8 cellular contexts compared by ENCODE assay signal in genomic region chr14:49879683-49880204, GRCh38. TPM values are rescaled to one million over a fixed set of nuclear protein-coding genes. Genes with fewer than 3 reads are reported as not detected.
DNase-seq lines count a peak whose midpoint lies in the region; ATAC-seq, FAIRE-seq and TF ChIP-seq lines count a peak whose summit lies in the region.

No MANE protein-coding gene starts in this region.

- H3K79me2 ChIP-seq in H1 (ENCODE audit: control insufficient read depth in 1 of 2, insufficient read depth in 2 of 2, low read length in 2 of 2) = no peaks in the 10 kb centered on the region

- DNase-seq in A673 (ENCODE audit: low spot score) (peak; percentile 79), GM12892 (ENCODE audit: insufficient read length) (no peak), NCI-H2196 (lab: John Stamatoyannopoulos, UW; ENCODE audit: unreplicated experiment) (peak; percentile 19), H1 (ENCODE audit: low read depth in 1 of 2, low spot score in 2 of 2) (peak; percentile 61 to 67), occipital lobe (lab: John Stamatoyannopoulos, UW) (no peak)
- peak; percentile 34 for DNase-seq in activated CD4-positive, alpha-beta T cell treated with anti-CD3 and anti-CD28 coated beads for 1 hour
- DNase-seq in natural killer cell treated with Interleukin-12 subunit alpha and Interleukin-12 subunit beta and Interleukin-15 and Interleukin-18, amount 100 ng/mL, for 72 hours (ENCODE audit: low spot score) = no peak

- H2BK15ac ChIP-seq in H1 (ENCODE audit: low read length) = no peak overlapping the region

- H3K36me3 ChIP-seq in A673 (ENCODE audit: insufficient read depth, low read length, poor library complexity, severe bottlenecking) (no peaks in the 10 kb centered on the region), H1 (ENCODE audit: control insufficient read depth in 2 of 4, insufficient read depth in 4 of 4, low read length in 3 of 4) (no peaks in the 10 kb centered on the region)

- ATAC-seq in HG02870 (IDR thresholded peaks at IDR 0.05; ENCODE audit: unreplicated experiment) = peak; percentile 78
- peak; percentile 83 to 90 for ATAC-seq in natural killer cell treated with Interleukin-12 subunit alpha and Interleukin-12 subunit beta and Interleukin-15 and Interleukin-18, amount 100 ng/mL, for 72 hours

- no peak overlapping the region for H2BK12ac ChIP-seq in H1 (ENCODE audit: low read depth, low read length)

- intact Hi-C loops in A673 (cut with micrococcal nuclease; ENCODE audit: unreplicated experiment) = no loop called here

- H3K4me1 ChIP-seq in A673 (ENCODE audit: insufficient read depth, low read length, poor library complexity, severe bottlenecking) = peaks cover 20% of the 10 kb centered on the region
- peaks cover 2 to 8% (median 7%) of the 10 kb centered on the region in 4 experiments; a peak in 5 of 7 replicates for H3K4me1 ChIP-seq in H1 (replicated peaks in 1 of 4; ENCODE audit: control insufficient read depth in 3 of 4, insufficient read depth in 4 of 4, low read length in 3 of 4)

- H3K4ac ChIP-seq in H1 (replicated peaks; ENCODE audit: insufficient read length, low read depth, low read length) = no peak overlapping the region

- H3K9me3 ChIP-seq in A673 (ENCODE audit: low read depth, low read length, poor library complexity, severe bottlenecking) (no peaks in the 10 kb centered on the region), H1 (ENCODE audit: insufficient read depth in 2 of 2, low read depth in 1 of 2, low read length in 1 of 2) (no peaks in the 10 kb centered on the region)

- WGBS in H1 (ENCODE audit: extremely low coverage in 1 of 2, insufficient coverage in 1 of 2, insufficient read length in 1 of 2, insufficient replicate concordance in 2 of 2, low coverage in 1 of 2, low lambda C conversion rate in 2 of 2, missing lambda C conversion rate in 1 of 2), 2 experiments = 80% methylated on average over 8 of the region's 8 CpGs; no CpG with 5 or more reads in 1 of the 2 experiments

- H3K27ac ChIP-seq in A673 (ENCODE audit: low read depth, low read length, poor library complexity, severe bottlenecking) = no peak overlapping the region
- H3K27ac ChIP-seq in H1 (ENCODE audit: low read depth, low read length) = no peak overlapping the region

- H2AFZ ChIP-seq in H1 (ENCODE audit: low read length) = no peak overlapping the region

- POLR2A ChIA-PET in A673 (lab: Charles Lee; ENCODE audit: low non-redundant PET) (no interaction called here), H1 (lab: Charles Lee; ENCODE audit: partially characterized antibody) (interaction anchor here (0.8 to 1.6 kb wide), 8 partner anchors 9 to 237 kb away, joined by 3 to 6 read pairs (median 4); partner anchors contain the start of genes NEMF and VCPKMT)

- TF ChIP-seq POLR2A in GM12892 (IDR thresholded peaks at IDR 0.05; ENCODE audit: low read depth, low read length) (no peak), H1 (IDR thresholded peaks at IDR 0.05; ENCODE audit: control extremely low read depth in 1 of 2, low read depth in 2 of 2, low read length in 2 of 2) (no peak)

- no peak for TF ChIP-seq EP300 in H1 (IDR thresholded peaks at IDR 0.05; ENCODE audit: borderline replicate concordance in 1 of 2, low read depth in 2 of 2, low read length in 2 of 2)

- no peaks in the 10 kb centered on the region for H3K27me3 Mint-ChIP-seq in natural killer cell treated with Interleukin-12 subunit alpha and Interleukin-12 subunit beta and Interleukin-15 and Interleukin-18, amount 100 ng/mL, for 72 hours

- no peak overlapping the region for H4K5ac ChIP-seq in H1 (ENCODE audit: insufficient read length, low read depth, low read length)

- FAIRE-seq in GM12892 (lab: Jason Lieb, UNC) (peak; percentile 63), H1 (lab: Jason Lieb, UNC) (peak; percentile 50)

- TF ChIP-seq RAD21 in H1 (IDR thresholded peaks at IDR 0.05 in 1 of 2, conservative IDR thresholded peaks at IDR 0.05 in 1 of 2; ENCODE audit: low read depth in 2 of 2, low read length in 2 of 2) = peak; percentile 63 to 80

- no peak overlapping the region for H2BK20ac ChIP-seq in H1 (ENCODE audit: low read length)

- no peak overlapping the region for H3K23ac ChIP-seq in H1 (ENCODE audit: insufficient read length)

- no peaks in the 10 kb centered on the region for H4K20me1 ChIP-seq in H1 (replicated peaks in 1 of 2; ENCODE audit: control insufficient read depth in 1 of 2, insufficient read depth in 2 of 2, low read length in 2 of 2)

- H3K36me3 Mint-ChIP-seq in natural killer cell treated with Interleukin-12 subunit alpha and Interleukin-12 subunit beta and Interleukin-15 and Interleukin-18, amount 100 ng/mL, for 72 hours = no peaks in the 10 kb centered on the region

- BruUV-seq in A673 (replicated peaks; lab: Mats Ljungman, UMichigan) = no TSS peak

- no peak overlapping the region for H3K56ac ChIP-seq in H1 (replicated peaks; ENCODE audit: insufficient read length, low read depth, low read length)

- no peak overlapping the region for H2BK5ac ChIP-seq in H1 (ENCODE audit: low read depth, low read length)

- no peak overlapping the region for H3K4me3 ChIP-seq in A673 (ENCODE audit: low read depth, low read length, poor library complexity, severe bottlenecking)
- no peak overlapping the region for H3K4me3 ChIP-seq in H1 (ENCODE audit: extremely low read depth in 1 of 4, insufficient read depth in 2 of 4, low read depth in 3 of 4, low read length in 4 of 4)

- H3K14ac ChIP-seq in H1 (ENCODE audit: insufficient read length) = no peak overlapping the region

- no peak overlapping the region for H3K18ac ChIP-seq in H1 (ENCODE audit: extremely low read depth, low read length)

- H3K4me3 Mint-ChIP-seq in natural killer cell treated with Interleukin-12 subunit alpha and Interleukin-12 subunit beta and Interleukin-15 and Interleukin-18, amount 100 ng/mL, for 72 hours = no peak overlapping the region

- CTCF ChIA-PET in A673 (lab: Charles Lee) (interaction anchor here (0.5 to 1.3 kb wide), 8 partner anchors 13 to 225 kb away, joined by 3 to 8 read pairs (median 3); partner anchors contain the start of genes ARF6 and NEMF), H1 (lab: Charles Lee; ENCODE audit: partially characterized antibody) (interaction anchor here (0.6 to 5.4 kb wide), 39 partner anchors 8 to 1219 kb away, joined by 3 to 41 read pairs (median 4); partner anchors contain the start of genes ARF6 and NEMF)

- no peak overlapping the region for H2BK120ac ChIP-seq in H1 (replicated peaks; ENCODE audit: low read depth, low read length)

- no peaks in the 10 kb centered on the region for H3K9me3 Mint-ChIP-seq in natural killer cell treated with Interleukin-12 subunit alpha and Interleukin-12 subunit beta and Interleukin-15 and Interleukin-18, amount 100 ng/mL, for 72 hours

- no peak overlapping the region for H2AK5ac ChIP-seq in H1 (ENCODE audit: low read depth, low read length)

- no peak overlapping the region for H3K9ac ChIP-seq in H1 (replicated peaks in 1 of 4; ENCODE audit: extremely low read depth in 1 of 4, low read depth in 3 of 4, low read length in 3 of 4)

- H4K91ac ChIP-seq in H1 (replicated peaks; ENCODE audit: insufficient read length, low read length) = no peak overlapping the region

- H3K4me2 ChIP-seq in H1 (ENCODE audit: insufficient read depth in 1 of 2, low read depth in 2 of 2, low read length in 2 of 2) = no peak overlapping the region

- H3K27me3 ChIP-seq in A673 (replicated peaks; ENCODE audit: insufficient read depth, low read depth, low read length, poor library complexity) = no peaks in the 10 kb centered on the region
- no peaks in the 10 kb centered on the region for H3K27me3 ChIP-seq in H1 (replicated peaks in 1 of 4; ENCODE audit: control insufficient read depth in 3 of 4, extremely low read depth in 1 of 4, insufficient read depth in 3 of 4, low read length in 3 of 4)

- no peaks in the 10 kb centered on the region for H3K23me2 ChIP-seq in H1 (ENCODE audit: low read depth, low read length)

- peak overlapping the region; percentile 14 to 68 for H3K27ac Mint-ChIP-seq in natural killer cell treated with Interleukin-12 subunit alpha and Interleukin-12 subunit beta and Interleukin-15 and Interleukin-18, amount 100 ng/mL, for 72 hours

- peaks cover 15 to 21% of the 10 kb centered on the region in 2 donors for H3K4me1 Mint-ChIP-seq in natural killer cell treated with Interleukin-12 subunit alpha and Interleukin-12 subunit beta and Interleukin-15 and Interleukin-18, amount 100 ng/mL, for 72 hours (ENCODE audit: low read depth in 2 of 2)

- TF ChIP-seq CTCF in A673 (conservative IDR thresholded peaks at IDR 0.05; ENCODE audit: low read depth, low read length) (peak; percentile 81), H1 (IDR thresholded peaks at IDR 0.05; ENCODE audit: control extremely low read depth in 1 of 3, insufficient read depth in 1 of 3, low read depth in 1 of 3, low read length in 3 of 3) (peak; percentile 63 to 93 (median 86))

- H3K79me1 ChIP-seq in H1 (ENCODE audit: low read depth, low read length) = no peaks in the 10 kb centered on the region

- H4K8ac ChIP-seq in H1 (ENCODE audit: extremely low read depth, insufficient read depth, low read length) = no peak overlapping the region

RNA-seq across cellular contexts. Expression of gene ARF6, which starts 13.1 kb away (rescaled TPM):
- 59.2 and 67.6 TPM in 2 replicates for total RNA-seq in A673 (2021)
- 56.2 TPM for polyA plus RNA-seq in GM12892 (2012; ENCODE audit: missing spikeins)
- total RNA-seq in H1 (2021; fragmentation: NEBNext Ultra II Directional; extraction: Animal tissue kit (Norgen Biotek cat#: 25700)) = 56.7 and 56.9 TPM in 2 replicates
- polyA plus RNA-seq in H1 (2011; rRNA removed) = 17.2 and 20.8 TPM in 2 replicates
- 21.3 TPM for polyA plus RNA-seq in H1 (2011; cell fraction: cytosol; rRNA removed)
- 18.2 TPM for polyA plus RNA-seq in H1 (2011; cell fraction: nucleus; rRNA removed)
- polyA plus RNA-seq in H1 (2012, experiment 1 of 2) = 24.0 to 30.3 TPM (median 25.4 TPM) in 4 replicates
- polyA plus RNA-seq in H1 (2012, experiment 2 of 2) = 13.2 TPM
- polyA plus RNA-seq in H1 (2013, experiment 1 of 2) = 31.5 TPM
- 32.3 TPM for polyA plus RNA-seq in H1 (2013, experiment 2 of 2)
- 17.7 and 21.3 TPM in 2 replicates for polyA minus RNA-seq in H1 (2011; rRNA and poly(A)+ RNA removed)
- 14.9 TPM for polyA minus RNA-seq in H1 (2011; cell fraction: cytosol; rRNA and poly(A)+ RNA removed)
- 22.1 TPM for polyA minus RNA-seq in H1 (2011; cell fraction: nucleus; rRNA and poly(A)+ RNA removed)
- 100 to 1,000 TPM; 147 to 175 TPM for total RNA-seq in natural killer cell treated with Interleukin-12 subunit alpha and Interleukin-12 subunit beta and Interleukin-15 and Interleukin-18, amount 100 ng/mL, for 72 hours
- 61.3 TPM for total RNA-seq in occipital lobe

RNA-seq across cellular contexts. Expression of gene NEMF, which starts 27.2 kb away (rescaled TPM):
- total RNA-seq in A673 (2021) (77.5 and 80.2 TPM in 2 replicates), occipital lobe (145 TPM)
- polyA plus RNA-seq in GM12892 (2012; ENCODE audit: missing spikeins) = 40.8 TPM
- total RNA-seq in H1 (2021; fragmentation: NEBNext Ultra II Directional; extraction: Animal tissue kit (Norgen Biotek cat#: 25700)) = 44.5 and 45.5 TPM in 2 replicates
- 7.4 and 8.3 TPM in 2 replicates for polyA plus RNA-seq in H1 (2011; rRNA removed)
- polyA plus RNA-seq in H1 (2011; cell fraction: cytosol; rRNA removed) = 15.0 TPM
- polyA plus RNA-seq in H1 (2011; cell fraction: nucleus; rRNA removed) = 12.6 TPM
- 26.4 to 41.3 TPM (median 30.9 TPM) in 4 replicates for polyA plus RNA-seq in H1 (2012, experiment 1 of 2)
- polyA plus RNA-seq in H1 (2012, experiment 2 of 2) = 10.4 TPM
- 55.6 TPM for polyA plus RNA-seq in H1 (2013, experiment 1 of 2)
- 53.5 TPM for polyA plus RNA-seq in H1 (2013, experiment 2 of 2)
- 49.8 and 54.2 TPM in 2 replicates for polyA minus RNA-seq in H1 (2011; rRNA and poly(A)+ RNA removed)
- polyA minus RNA-seq in H1 (2011; cell fraction: cytosol; rRNA and poly(A)+ RNA removed) = 20.5 TPM
- 94.3 TPM for polyA minus RNA-seq in H1 (2011; cell fraction: nucleus; rRNA and poly(A)+ RNA removed)
- 100 to 1,000 TPM in 1 of 2 donors, 10 to 100 TPM in 1; 95.2 to 120 TPM for total RNA-seq in natural killer cell treated with Interleukin-12 subunit alpha and Interleukin-12 subunit beta and Interleukin-15 and Interleukin-18, amount 100 ng/mL, for 72 hours

Comparison
In these comparisons a context has a peak if more than half of its experiments do, and no peak if none do; other contexts are left out.
1. DNase-seq: peak in A673 (single experiment), NCI-H2196 (single experiment), activated CD4-positive, alpha-beta T cell treated with anti-CD3 and anti-CD28 coated beads for 1 hour (single experiment) and H1 (2 of 2); none in GM12892 (single experiment), natural killer cell treated with Interleukin-12 subunit alpha and Interleukin-12 subunit beta and Interleukin-15 and Interleukin-18, amount 100 ng/mL, for 72 hours (single experiment) and occipital lobe (single experiment).